In genomic region chr10:59181668-59182067, GRCh38 we compare ENCODE assay signal across 9 cellular contexts. TPM values are rescaled to one million over a fixed set of nuclear protein-coding genes. Genes with fewer than 3 reads are reported as not detected.
DNase-seq lines count a peak whose midpoint lies in the region; ATAC-seq and TF ChIP-seq lines count a peak whose summit lies in the region.
"Had no signal": no experiment of that assay in that cellular context is flagged by ENCODE, and none has a peak within 500 bp of the region (broad histone marks: within the 10 kb centered on the region; RNA-seq: fewer than 3 reads in every experiment).

No MANE protein-coding gene starts in this region.

- H3K4me3 ChIP-seq in H7 (ENCODE audit: insufficient read depth, low read depth, low read length) (no peak overlapping the region), brain microvascular endothelial cell (ENCODE audit: low read depth, low read length) (no peak overlapping the region)

- H3K27ac ChIP-seq in brain microvascular endothelial cell: no peak overlapping the region

- peak; percentile 66 for DNase-seq in DMS153 treated with DMSO at 0.1 percent for 48 hours (lab: John Stamatoyannopoulos, UW; ENCODE audit: unreplicated experiment)
- DNase-seq in H7: peak; percentile 60
- peak; percentile 11 for DNase-seq in NCI-H2081 treated with DMSO at 0.1 percent for 48 hours (lab: John Stamatoyannopoulos, UW)
- DNase-seq in brain microvascular endothelial cell: peak; percentile 65
- DNase-seq in left lobe of liver (ENCODE audit: low spot score): no peak
- no peak for DNase-seq in activated T-cell treated with anti-CD3 and anti-CD28 coated beads, Interleukin-2, amount 50 U/mL, for 1 hour
- DNase-seq: naive B cell had no signal

- H3K36me3 ChIP-seq in H7 (replicated peaks; ENCODE audit: control insufficient read depth, insufficient read depth, low read length): no peaks in the 10 kb centered on the region
- no peaks in the 10 kb centered on the region for H3K36me3 ChIP-seq in brain microvascular endothelial cell (replicated peaks)

- in situ Hi-C loops in brain microvascular endothelial cell (cut with HindIII; ENCODE audit: low pct_ligation_motif_present, low sequenced_read_pairs): loop anchor here (25.0 kb wide), 1 partner anchor 219 kb away; no protein-coding TSS in a partner anchor

- peaks cover 13% of the 10 kb centered on the region for H3K27me3 ChIP-seq in H7 (ENCODE audit: control insufficient read depth, insufficient read depth, low read length)
- peaks cover 5% of the 10 kb centered on the region for H3K27me3 ChIP-seq in brain microvascular endothelial cell (replicated peaks)

- peak; percentile 88 for ATAC-seq in left lobe of liver
- ATAC-seq in GM21528 (IDR thresholded peaks at IDR 0.05; ENCODE audit: low FRiP score, unreplicated experiment): no peak
- ATAC-seq in HG02623 (IDR thresholded peaks at IDR 0.05; ENCODE audit: unreplicated experiment): no peak

- TF ChIP-seq CTCF in brain microvascular endothelial cell (IDR thresholded peaks at IDR 0.05; ENCODE audit: low read depth, low read length, missing control alignments): peak; percentile 70

RNA-seq across cellular contexts. Expression of gene PHYHIPL, which starts 5.2 kb away (rescaled TPM):
- total RNA-seq in H7 (2014; rRNA removed; shearing (Covaris generic)): not detected in 2 replicates
- 0.93 TPM for total RNA-seq in left lobe of liver

Comparison
In these comparisons a context has a peak if more than half of its experiments do, and no peak if none do; other contexts are left out.
1. DNase-seq: peak in DMS153 treated with DMSO at 0.1 percent for 48 hours (single experiment), H7 (single experiment), NCI-H2081 treated with DMSO at 0.1 percent for 48 hours (single experiment) and brain microvascular endothelial cell (single experiment); none in left lobe of liver (single experiment) and activated T-cell treated with anti-CD3 and anti-CD28 coated beads, Interleukin-2, amount 50 U/mL, for 1 hour (single experiment).